25 cellular contexts compared by ENCODE assay signal in genomic region chr16:84947996-84948854, GRCh38.
DNase-seq lines count a peak whose midpoint lies in the region; ATAC-seq and TF ChIP-seq lines count a peak whose summit lies in the region.
"Had no signal": no experiment of that assay in that cellular context is flagged by ENCODE, and none has a peak within 500 bp of the region (broad histone marks: within the 10 kb centered on the region; RNA-seq: fewer than 3 reads in every experiment).

No MANE protein-coding gene starts in this region.

- intact Hi-C loops in Right ventricle myocardium inferior (cut with DNase I) (no loop called here), Right ventricle myocardium superior (cut with DNase I) (no loop called here), right lobe of liver (cut with DNase I) (no loop called here)
- intact Hi-C loops in activated CD8-positive, alpha-beta T cell treated with anti-CD3 and anti-CD28 coated beads for 36 hours (cut with micrococcal nuclease): no loop called here

- DNase-seq in Right ventricle myocardium inferior (ENCODE audit: missing footprints) (peak; percentile 48), Right ventricle myocardium superior (no peak), right lobe of liver (peak in 2 of 3 donors; percentile 77 to 79), anterior cingulate cortex (lab: John Stamatoyannopoulos, UW) (no peak), coronary artery (ENCODE audit: low spot score) (no peak)
- no peak for DNase-seq in activated CD8-positive, alpha-beta T cell treated with anti-CD3 and anti-CD28 coated beads for 36 hours
- no peak for DNase-seq in stimulated activated effector memory CD8-positive, alpha-beta T cell treated with anti-CD3 and anti-CD28 coated beads, Interleukin-12 subunit alpha, Interleukin-12 subunit beta, amount 100 ng/mL, for 72 hours (ENCODE audit: low spot score in 2 of 2)
- DNase-seq: activated CD4-positive, alpha-beta T cell treated with anti-CD3 and anti-CD28 coated beads, Interleukin-2, amount 50 U/mL, for 1 hour; activated CD8-positive, alpha-beta memory T cell treated with anti-CD3 and anti-CD28 coated beads, Interleukin-2, amount 10 ng/mL, durations not matched to agents 7 days and 5 days; activated naive CD8-positive, alpha-beta T cell treated with anti-CD3 and anti-CD28 coated beads, Interleukin-2, amount 50 U/mL, for 24 hours; activated T-cell treated with anti-CD3 and anti-CD28 coated beads, Interleukin-2, amount 50 U/mL, for 4 hours; AML-193; caudate nucleus; erythroblast; left ventricle myocardium superior; NCI-H1417 treated with DMSO at 0.1 percent for 48 hours; NCI-H2029 treated with DMSO at 0.1 percent for 48 hours; NCI-H524 treated with DMSO at 0.1 percent for 48 hours; nucleus accumbens; Peyer's patch; testis; uterus; WERI-Rb-1 had no signal

- H3K9me3 ChIP-seq in right lobe of liver: no peaks in the 10 kb centered on the region
- H3K9me3 ChIP-seq: Peyer's patch, SJSA1, testis, uterus had no signal

- H3K36me3 Mint-ChIP-seq in activated CD8-positive, alpha-beta T cell treated with anti-CD3 and anti-CD28 coated beads for 36 hours (ENCODE audit: low read depth): no peaks in the 10 kb centered on the region
- H3K36me3 Mint-ChIP-seq in stimulated activated effector memory CD8-positive, alpha-beta T cell treated with anti-CD3 and anti-CD28 coated beads, Interleukin-12 subunit alpha, Interleukin-12 subunit beta, amount 100 ng/mL, for 72 hours: no peaks in the 10 kb centered on the region
- H3K36me3 Mint-ChIP-seq: activated CD8-positive, alpha-beta memory T cell treated with anti-CD3 and anti-CD28 coated beads, Interleukin-2, amount 10 ng/mL, durations not matched to agents 7 days and 5 days had no signal

- 91% methylated on average over 5 of the region's 27 CpGs for WGBS in right lobe of liver (ENCODE audit: insufficient coverage, low coverage, low lambda C conversion rate, missing lambda C conversion rate)

- H3K27me3 ChIP-seq in right lobe of liver: no peaks in the 10 kb centered on the region
- H3K27me3 ChIP-seq: Peyer's patch, SJSA1, testis, uterus had no signal

- H3K27me3 Mint-ChIP-seq in activated CD8-positive, alpha-beta T cell treated with anti-CD3 and anti-CD28 coated beads for 36 hours: peaks cover 3% of the 10 kb centered on the region

- no peak overlapping the region for H3K4me3 ChIP-seq in right lobe of liver
- no peak overlapping the region for H3K4me3 ChIP-seq in coronary artery
- H3K4me3 ChIP-seq: Peyer's patch, SJSA1, testis, uterus had no signal

- TF ChIP-seq POLR2A in right lobe of liver (IDR thresholded peaks at IDR 0.05): no peak

- peaks cover 0 to 6% (median 3%) of the 10 kb centered on the region in 4 donors for H3K4me1 ChIP-seq in right lobe of liver
- H3K4me1 ChIP-seq: SJSA1 had no signal

- H3K9me3 Mint-ChIP-seq in activated CD8-positive, alpha-beta T cell treated with anti-CD3 and anti-CD28 coated beads for 36 hours: no peaks in the 10 kb centered on the region
- no peaks in the 10 kb centered on the region for H3K9me3 Mint-ChIP-seq in stimulated activated effector memory CD8-positive, alpha-beta T cell treated with anti-CD3 and anti-CD28 coated beads, Interleukin-12 subunit alpha, Interleukin-12 subunit beta, amount 100 ng/mL, for 72 hours
- H3K9me3 Mint-ChIP-seq: activated naive CD8-positive, alpha-beta T cell treated with anti-CD3 and anti-CD28 coated beads, Interleukin-2, amount 50 U/mL, for 24 hours; activated T-cell treated with anti-CD3 and anti-CD28 coated beads, Interleukin-2, amount 50 U/mL, for 4 hours had no signal

- TF ChIP-seq CTCF in activated CD8-positive, alpha-beta T cell treated with anti-CD3 and anti-CD28 coated beads for 36 hours (IDR thresholded peaks at IDR 0.05): no peak
- no peak for TF ChIP-seq CTCF in right lobe of liver (IDR thresholded peaks at IDR 0.05)
- TF ChIP-seq CTCF in coronary artery (IDR thresholded peaks at IDR 0.05): no peak

- POLR2A ChIA-PET in activated CD8-positive, alpha-beta T cell treated with anti-CD3 and anti-CD28 coated beads for 36 hours (lab: Charles Lee): no interaction called here

- CTCF ChIA-PET in activated CD8-positive, alpha-beta T cell treated with anti-CD3 and anti-CD28 coated beads for 36 hours (lab: Charles Lee): no interaction called here

- H3K4me1 Mint-ChIP-seq in activated CD8-positive, alpha-beta T cell treated with anti-CD3 and anti-CD28 coated beads for 36 hours (ENCODE audit: low read depth): peaks cover 2% of the 10 kb centered on the region
- H3K4me1 Mint-ChIP-seq in stimulated activated effector memory CD8-positive, alpha-beta T cell treated with anti-CD3 and anti-CD28 coated beads, Interleukin-12 subunit alpha, Interleukin-12 subunit beta, amount 100 ng/mL, for 72 hours: peaks cover 7% of the 10 kb centered on the region
- H3K4me1 Mint-ChIP-seq: activated CD8-positive, alpha-beta memory T cell treated with anti-CD3 and anti-CD28 coated beads, Interleukin-2, amount 10 ng/mL, durations not matched to agents 7 days and 5 days; activated naive CD8-positive, alpha-beta T cell treated with anti-CD3 and anti-CD28 coated beads, Interleukin-2, amount 50 U/mL, for 24 hours had no signal

- H3K36me3 ChIP-seq in right lobe of liver: no peaks in the 10 kb centered on the region
- H3K36me3 ChIP-seq: Peyer's patch, SJSA1, uterus, WERI-Rb-1 had no signal

- H3K27ac ChIP-seq in right lobe of liver (peak overlapping the region in 2 of 3 donors; percentile 29 to 33), coronary artery (no peak overlapping the region)
- H3K27ac ChIP-seq: Peyer's patch, SJSA1, testis, WERI-Rb-1 had no signal

- no peak overlapping the region for H3K27ac Mint-ChIP-seq in activated CD8-positive, alpha-beta T cell treated with anti-CD3 and anti-CD28 coated beads for 36 hours
- H3K27ac Mint-ChIP-seq in stimulated activated effector memory CD8-positive, alpha-beta T cell treated with anti-CD3 and anti-CD28 coated beads, Interleukin-12 subunit alpha, Interleukin-12 subunit beta, amount 100 ng/mL, for 72 hours: no peak overlapping the region
- H3K27ac Mint-ChIP-seq: activated CD8-positive, alpha-beta memory T cell treated with anti-CD3 and anti-CD28 coated beads, Interleukin-2, amount 10 ng/mL, durations not matched to agents 7 days and 5 days; activated naive CD8-positive, alpha-beta T cell treated with anti-CD3 and anti-CD28 coated beads, Interleukin-2, amount 50 U/mL, for 24 hours had no signal

- no peak overlapping the region for H3K4me3 Mint-ChIP-seq in activated CD8-positive, alpha-beta T cell treated with anti-CD3 and anti-CD28 coated beads for 36 hours
- no peak overlapping the region for H3K4me3 Mint-ChIP-seq in stimulated activated effector memory CD8-positive, alpha-beta T cell treated with anti-CD3 and anti-CD28 coated beads, Interleukin-12 subunit alpha, Interleukin-12 subunit beta, amount 100 ng/mL, for 72 hours
- H3K4me3 Mint-ChIP-seq: activated CD8-positive, alpha-beta memory T cell treated with anti-CD3 and anti-CD28 coated beads, Interleukin-2, amount 10 ng/mL, durations not matched to agents 7 days and 5 days; activated naive CD8-positive, alpha-beta T cell treated with anti-CD3 and anti-CD28 coated beads, Interleukin-2, amount 50 U/mL, for 24 hours; activated T-cell treated with anti-CD3 and anti-CD28 coated beads, Interleukin-2, amount 50 U/mL, for 4 hours had no signal

- ATAC-seq in Right ventricle myocardium inferior: no peak
- no peak for ATAC-seq in Right ventricle myocardium superior (ENCODE audit: poor library complexity)
- peak; percentile 22 for ATAC-seq in activated CD8-positive, alpha-beta T cell treated with anti-CD3 and anti-CD28 coated beads for 36 hours
- peak; percentile 56 to 82 (median 80) for ATAC-seq in right lobe of liver
- ATAC-seq in stimulated activated effector memory CD8-positive, alpha-beta T cell treated with anti-CD3 and anti-CD28 coated beads, Interleukin-12 subunit alpha, Interleukin-12 subunit beta, amount 100 ng/mL, for 72 hours: peak; percentile 29
- ATAC-seq in GM21526 (IDR thresholded peaks at IDR 0.05; ENCODE audit: low FRiP score, unreplicated experiment): no peak
- ATAC-seq: activated CD8-positive, alpha-beta memory T cell treated with anti-CD3 and anti-CD28 coated beads, Interleukin-2, amount 10 ng/mL, durations not matched to agents 7 days and 5 days; activated naive CD8-positive, alpha-beta T cell treated with anti-CD3 and anti-CD28 coated beads, Interleukin-2, amount 50 U/mL, for 24 hours; activated T-cell treated with anti-CD3 and anti-CD28 coated beads, Interleukin-2, amount 50 U/mL, for 4 hours; left ventricle myocardium superior had no signal

Comparison
In these comparisons a context has a peak if more than half of its experiments do, and no peak if none do; other contexts are left out.
1. DNase-seq: peak in Right ventricle myocardium inferior (single experiment) and right lobe of liver (2 of 3); none in Right ventricle myocardium superior (single experiment), activated CD8-positive, alpha-beta T cell treated with anti-CD3 and anti-CD28 coated beads for 36 hours (single experiment), stimulated activated effector memory CD8-positive, alpha-beta T cell treated with anti-CD3 and anti-CD28 coated beads, Interleukin-12 subunit alpha, Interleukin-12 subunit beta, amount 100 ng/mL, for 72 hours (0 of 2), anterior cingulate cortex (0 of 58) and coronary artery (single experiment).
2. ATAC-seq: peak in activated CD8-positive, alpha-beta T cell treated with anti-CD3 and anti-CD28 coated beads for 36 hours (single experiment), right lobe of liver (4 of 4) and stimulated activated effector memory CD8-positive, alpha-beta T cell treated with anti-CD3 and anti-CD28 coated beads, Interleukin-12 subunit alpha, Interleukin-12 subunit beta, amount 100 ng/mL, for 72 hours (single experiment); none in Right ventricle myocardium inferior (single experiment), Right ventricle myocardium superior (single experiment) and GM21526 (single experiment).
3. H3K27ac ChIP-seq: peak in right lobe of liver (2 of 3); none in coronary artery (0 of 2).